ENCODE assay signal across 36 cellular contexts in the genomic region with DNA sequence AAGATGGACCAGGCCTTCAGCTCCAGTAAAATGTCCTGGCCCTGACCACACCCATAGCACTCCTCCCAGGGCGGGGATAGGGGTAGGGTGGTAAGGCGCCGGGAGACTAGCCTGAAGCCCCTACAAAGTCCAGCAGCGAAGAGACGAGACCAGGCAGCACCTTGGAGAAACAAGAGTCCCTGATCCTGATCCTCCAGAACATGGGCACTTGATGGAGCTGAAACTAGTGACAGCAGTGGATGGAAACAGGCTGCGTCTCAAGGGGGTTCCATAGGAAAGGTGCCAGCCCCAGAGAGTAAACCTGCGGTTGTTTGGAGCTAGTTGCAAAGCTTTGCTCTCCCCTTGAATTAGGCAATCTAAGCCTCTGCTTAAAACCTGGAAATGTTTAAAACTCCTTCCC.
"Had no signal": no experiment of that assay in that cellular context is flagged by ENCODE, and none has a peak within 500 bp of the region (broad histone marks: within the 10 kb centered on the region; RNA-seq: fewer than 3 reads in every experiment).

No MANE protein-coding gene starts in this region.

- H3K4me1 ChIP-seq: body of pancreas, breast epithelium had no signal

- H3K4me1 Mint-ChIP-seq: activated B cell treated with CpG ODN at 0.5 μM for 24 hours; activated CD4-positive, alpha-beta T cell treated with anti-CD3 and anti-CD28 coated beads, Interleukin-2, amount 10 ng/mL, durations not matched to agents 24 days and 14 days; activated naive CD4-positive, alpha-beta T cell treated with anti-CD3 and anti-CD28 coated beads, Interleukin-2, amount 10 ng/mL, durations not matched to agents 7 days and 5 days; activated naive CD4-positive, alpha-beta T cell treated with anti-CD3 and anti-CD28 coated beads, Interleukin-2, amount 50 U/mL, for 24 hours; activated naive CD8-positive, alpha-beta T cell treated with anti-CD3 and anti-CD28 coated beads, Interleukin-2, amount 10 ng/mL, durations not matched to agents 7 days and 5 days; activated naive CD8-positive, alpha-beta T cell treated with anti-CD3 and anti-CD28 coated beads, Interleukin-2, amount 50 U/mL, for 24 hours; activated T-helper 17 cell treated with anti-CD3 and anti-CD28 coated beads, Interleukin-2, amount 50 U/mL, for 72 hours had no signal

- H3K36me3 Mint-ChIP-seq: activated CD4-positive, alpha-beta memory T cell treated with anti-CD3 and anti-CD28 coated beads for 36 hours; activated naive CD4-positive, alpha-beta T cell treated with anti-CD3 and anti-CD28 coated beads, Interleukin-2, amount 10 ng/mL, durations not matched to agents 7 days and 5 days; activated naive CD4-positive, alpha-beta T cell treated with anti-CD3 and anti-CD28 coated beads, Interleukin-2, amount 50 U/mL, for 24 hours; activated naive CD8-positive, alpha-beta T cell; activated naive CD8-positive, alpha-beta T cell treated with anti-CD3 and anti-CD28 coated beads, Interleukin-2, amount 10 ng/mL, durations not matched to agents 7 days and 5 days had no signal

- H3K27me3 ChIP-seq: body of pancreas, brain microvascular endothelial cell, breast epithelium had no signal

- H3K27ac ChIP-seq: body of pancreas, brain microvascular endothelial cell, breast epithelium, VCaP had no signal

- FAIRE-seq: astrocyte, TTC549 had no signal

- DNase-seq: activated B cell treated with CpG ODN at 0.5 μM for 24 hours; activated CD4-positive, alpha-beta memory T cell treated with anti-CD3 and anti-CD28 coated beads for 36 hours; activated CD4-positive, alpha-beta T cell treated with anti-CD3 and anti-CD28 coated beads for 4 hours; activated CD4-positive, alpha-beta T cell treated with anti-CD3 and anti-CD28 coated beads, Interleukin-2, amount 10 ng/mL, durations not matched to agents 24 days and 14 days; activated CD4-positive, alpha-beta T cell treated with anti-CD3 and anti-CD28 coated beads, Interleukin-2, amount 50 U/mL, for 1 hour; activated CD4-positive, alpha-beta T cell treated with anti-CD3 and anti-CD28 coated beads, Interleukin-2, amount 50 U/mL, for 4 hours; activated CD4-positive, CD25-positive, alpha-beta regulatory T cell treated with anti-CD3 and anti-CD28 coated beads, Interleukin-2, amount 50 U/mL, for 72 hours; activated CD8-positive, alpha-beta memory T cell treated with anti-CD3 and anti-CD28 coated beads, Interleukin-2, amount 50 U/mL, for 4 hours; activated CD8-positive, alpha-beta T cell treated with anti-CD3 and anti-CD28 coated beads for 36 hours; activated gamma-delta T cell; activated naive CD4-positive, alpha-beta T cell treated with anti-CD3 and anti-CD28 coated beads, Interleukin-2, amount 10 ng/mL, durations not matched to agents 7 days and 5 days; activated naive CD4-positive, alpha-beta T cell treated with Interleukin-2 at 50 U/mL for 16 hours; activated naive CD8-positive, alpha-beta T cell treated with anti-CD3 and anti-CD28 coated beads, Interleukin-2, amount 10 ng/mL, durations not matched to agents 7 days and 5 days; activated naive CD8-positive, alpha-beta T cell treated with anti-CD3 and anti-CD28 coated beads, Interleukin-2, amount 50 U/mL, for 24 hours; activated T-cell treated with anti-CD3 and anti-CD28 coated beads for 4 hours; activated T-cell treated with anti-CD3 and anti-CD28 coated beads, Interleukin-2, amount 50 U/mL, for 1 hour; activated T-cell treated with anti-CD3 and anti-CD28 coated beads, Interleukin-2, amount 50 U/mL, for 4 hours; activated T-cell treated with anti-CD3 and anti-CD28 coated beads, Interleukin-2, amount 50 U/mL, for 72 hours; amygdala; anterior cingulate cortex; body of pancreas; brain microvascular endothelial cell; central memory CD4-positive, alpha-beta T cell; T-helper 1 cell; T-helper 2 cell; T-helper 9 cell had no signal

- H3K36me3 ChIP-seq: brain microvascular endothelial cell, breast epithelium had no signal

- H3K9me3 Mint-ChIP-seq: activated B cell treated with CpG ODN at 0.5 μM for 24 hours; activated CD4-positive, alpha-beta memory T cell treated with anti-CD3 and anti-CD28 coated beads for 36 hours; activated CD4-positive, alpha-beta T cell treated with anti-CD3 and anti-CD28 coated beads, Interleukin-2, amount 10 ng/mL, durations not matched to agents 24 days and 14 days; activated CD8-positive, alpha-beta T cell treated with anti-CD3 and anti-CD28 coated beads for 36 hours; activated naive CD4-positive, alpha-beta T cell treated with anti-CD3 and anti-CD28 coated beads, Interleukin-2, amount 10 ng/mL, durations not matched to agents 7 days and 5 days; activated naive CD4-positive, alpha-beta T cell treated with anti-CD3 and anti-CD28 coated beads, Interleukin-2, amount 50 U/mL, for 24 hours; activated naive CD8-positive, alpha-beta T cell treated with anti-CD3 and anti-CD28 coated beads, Interleukin-2, amount 10 ng/mL, durations not matched to agents 7 days and 5 days; activated naive CD8-positive, alpha-beta T cell treated with anti-CD3 and anti-CD28 coated beads, Interleukin-2, amount 50 U/mL, for 24 hours; activated T-cell treated with anti-CD3 and anti-CD28 coated beads, Interleukin-2, amount 50 U/mL, for 4 hours; activated T-helper 1 cell treated with anti-CD3 and anti-CD28 coated beads, Interleukin-12 subunit alpha, Interleukin-12 subunit beta, Interleukin-2, Interleukin-4 antibody, amounts not matched to agents 30 ng/mL and 10 ng/mL and 1 ng/mL, durations not matched to agents 14 hours and 24 hours and 36 hours; activated T-helper 17 cell treated with anti-CD3 and anti-CD28 coated beads, Interleukin-2, amount 50 U/mL, for 72 hours; T-helper 1 cell treated with Interleukin-12 subunit alpha and Interleukin-12 subunit beta and Interleukin-4 antibody, amounts not matched to agents 30 μg/mL and 1 μg/mL, for 36 hours; T-helper 2 cell treated with Interferon-gamma antibody and Interleukin-4, amounts not matched to agents 5 μg/mL and 100 μg/mL, for 36 hours had no signal

- H3K9me3 ChIP-seq: body of pancreas, breast epithelium had no signal

- H3K4me3 ChIP-seq: body of pancreas, breast epithelium had no signal

- H3K27me3 Mint-ChIP-seq: activated B cell treated with CpG ODN at 0.5 μM for 24 hours; activated CD4-positive, alpha-beta T cell treated with anti-CD3 and anti-CD28 coated beads, Interleukin-2, amount 10 ng/mL, durations not matched to agents 24 days and 14 days; activated naive CD4-positive, alpha-beta T cell treated with anti-CD3 and anti-CD28 coated beads, Interleukin-2, amount 10 ng/mL, durations not matched to agents 7 days and 5 days; activated naive CD8-positive, alpha-beta T cell treated with anti-CD3 and anti-CD28 coated beads, Interleukin-2, amount 10 ng/mL, durations not matched to agents 7 days and 5 days had no signal

- ATAC-seq: activated CD8-positive, alpha-beta T cell treated with anti-CD3 and anti-CD28 coated beads for 36 hours; activated naive CD8-positive, alpha-beta T cell treated with anti-CD3 and anti-CD28 coated beads, Interleukin-2, amount 50 U/mL, for 24 hours; activated T-cell treated with anti-CD3 and anti-CD28 coated beads, Interleukin-2, amount 50 U/mL, for 4 hours; activated T-cell treated with anti-CD3 and anti-CD28 coated beads, Interleukin-2, amount 50 U/mL, for 72 hours; activated T-helper 17 cell treated with anti-CD3 and anti-CD28 coated beads, Interleukin-2, amount 50 U/mL, for 72 hours; body of pancreas had no signal

- H3K27ac Mint-ChIP-seq: activated B cell treated with CpG ODN at 0.5 μM for 24 hours; activated CD4-positive, alpha-beta memory T cell treated with anti-CD3 and anti-CD28 coated beads for 36 hours; activated CD4-positive, alpha-beta T cell treated with anti-CD3 and anti-CD28 coated beads, Interleukin-2, amount 10 ng/mL, durations not matched to agents 24 days and 14 days; activated CD8-positive, alpha-beta T cell treated with anti-CD3 and anti-CD28 coated beads for 36 hours; activated naive CD4-positive, alpha-beta T cell treated with anti-CD3 and anti-CD28 coated beads, Interleukin-2, amount 10 ng/mL, durations not matched to agents 7 days and 5 days; activated naive CD4-positive, alpha-beta T cell treated with anti-CD3 and anti-CD28 coated beads, Interleukin-2, amount 50 U/mL, for 24 hours; activated naive CD8-positive, alpha-beta T cell; activated naive CD8-positive, alpha-beta T cell treated with anti-CD3 and anti-CD28 coated beads, Interleukin-2, amount 10 ng/mL, durations not matched to agents 7 days and 5 days; activated naive CD8-positive, alpha-beta T cell treated with anti-CD3 and anti-CD28 coated beads, Interleukin-2, amount 50 U/mL, for 24 hours; activated T-cell treated with anti-CD3 and anti-CD28 coated beads, Interleukin-2, amount 50 U/mL, for 72 hours; activated T-helper 1 cell treated with anti-CD3 and anti-CD28 coated beads, Interleukin-12 subunit alpha, Interleukin-12 subunit beta, Interleukin-2, Interleukin-4 antibody, amounts not matched to agents 30 ng/mL and 10 ng/mL and 1 ng/mL, durations not matched to agents 14 hours and 24 hours and 36 hours; activated T-helper 17 cell treated with anti-CD3 and anti-CD28 coated beads, Interleukin-2, amount 50 U/mL, for 72 hours; T-helper 1 cell treated with Interleukin-12 subunit alpha and Interleukin-12 subunit beta and Interleukin-4 antibody, amounts not matched to agents 30 μg/mL and 1 μg/mL, for 36 hours; T-helper 2 cell treated with Interferon-gamma antibody and Interleukin-4, amounts not matched to agents 5 μg/mL and 100 μg/mL, for 36 hours had no signal

- H3K4me3 Mint-ChIP-seq: activated B cell treated with CpG ODN at 0.5 μM for 24 hours; activated CD4-positive, alpha-beta memory T cell treated with anti-CD3 and anti-CD28 coated beads for 36 hours; activated CD4-positive, alpha-beta T cell treated with anti-CD3 and anti-CD28 coated beads, Interleukin-2, amount 10 ng/mL, durations not matched to agents 24 days and 14 days; activated CD8-positive, alpha-beta T cell treated with anti-CD3 and anti-CD28 coated beads for 36 hours; activated naive CD4-positive, alpha-beta T cell treated with anti-CD3 and anti-CD28 coated beads, Interleukin-2, amount 10 ng/mL, durations not matched to agents 7 days and 5 days; activated naive CD4-positive, alpha-beta T cell treated with anti-CD3 and anti-CD28 coated beads, Interleukin-2, amount 50 U/mL, for 24 hours; activated naive CD8-positive, alpha-beta T cell; activated naive CD8-positive, alpha-beta T cell treated with anti-CD3 and anti-CD28 coated beads, Interleukin-2, amount 10 ng/mL, durations not matched to agents 7 days and 5 days; activated naive CD8-positive, alpha-beta T cell treated with anti-CD3 and anti-CD28 coated beads, Interleukin-2, amount 50 U/mL, for 24 hours; activated T-cell treated with anti-CD3 and anti-CD28 coated beads, Interleukin-2, amount 50 U/mL, for 4 hours; activated T-cell treated with anti-CD3 and anti-CD28 coated beads, Interleukin-2, amount 50 U/mL, for 72 hours; activated T-helper 1 cell treated with anti-CD3 and anti-CD28 coated beads, Interleukin-12 subunit alpha, Interleukin-12 subunit beta, Interleukin-2, Interleukin-4 antibody, amounts not matched to agents 30 ng/mL and 10 ng/mL and 1 ng/mL, durations not matched to agents 14 hours and 24 hours and 36 hours; activated T-helper 17 cell treated with anti-CD3 and anti-CD28 coated beads, Interleukin-2, amount 50 U/mL, for 72 hours; T-helper 1 cell treated with Interleukin-12 subunit alpha and Interleukin-12 subunit beta and Interleukin-4 antibody, amounts not matched to agents 30 μg/mL and 1 μg/mL, for 36 hours; T-helper 2 cell treated with Interferon-gamma antibody and Interleukin-4, amounts not matched to agents 5 μg/mL and 100 μg/mL, for 36 hours had no signal
